Comparison of ENCODE assay signal across 15 cellular contexts in the genomic region with DNA sequence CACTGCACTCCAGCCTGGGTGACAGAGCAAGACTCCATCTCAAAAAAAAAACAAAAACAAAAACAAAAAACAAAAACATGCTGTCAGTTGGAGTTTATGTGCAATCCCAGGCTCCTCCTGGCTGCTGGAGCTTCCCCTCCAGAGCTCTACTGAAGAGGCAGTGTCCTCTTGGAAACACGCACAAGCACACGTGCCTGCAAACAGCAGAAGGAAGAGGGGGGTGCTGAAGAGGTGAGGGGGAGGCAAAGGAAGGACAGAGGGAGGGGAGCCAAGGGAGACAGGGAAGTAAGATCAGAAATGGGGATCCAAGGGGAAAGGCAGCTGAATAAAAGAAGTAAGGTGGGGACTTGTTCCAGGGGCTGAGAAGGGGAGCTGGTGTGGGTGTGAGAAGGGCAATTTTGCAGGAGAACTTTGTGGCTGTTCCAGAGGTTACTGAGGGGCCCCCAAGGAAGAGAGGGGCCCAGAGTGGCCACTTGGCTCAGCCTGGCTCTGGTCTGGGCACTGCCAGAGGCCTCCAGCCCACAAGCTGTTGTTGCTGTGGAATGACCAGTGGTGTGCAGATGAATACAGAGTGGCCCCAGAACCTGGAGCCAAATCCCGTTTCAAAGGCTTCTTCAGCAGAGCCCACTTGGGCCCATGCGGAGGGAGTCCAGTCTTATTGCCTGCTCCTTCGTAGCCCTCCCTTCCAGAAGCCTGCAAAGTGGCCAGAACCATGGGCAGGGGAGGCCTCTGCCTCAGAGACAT. TPM values are rescaled to one million over a fixed set of nuclear protein-coding genes. Genes with fewer than 3 reads are reported as not detected.
DNase-seq lines count a peak whose midpoint lies in the region; ATAC-seq lines count a peak whose summit lies in the region.
"Had no signal": no experiment of that assay in that cellular context is flagged by ENCODE, and none has a peak within 500 bp of the region (broad histone marks: within the 10 kb centered on the region; RNA-seq: fewer than 3 reads in every experiment).

No MANE protein-coding gene starts in this region.

- H2AFZ ChIP-seq in GM23248: no peak overlapping the region
- H2AFZ ChIP-seq in mesenchymal stem cell (ENCODE audit: low read depth, low read length): no peak overlapping the region

- H3K79me2 ChIP-seq in GM23248 (ENCODE audit: insufficient read depth): peaks cover 100% of the 10 kb centered on the region

- H4K8ac ChIP-seq in mesenchymal stem cell (ENCODE audit: low read length): no peak overlapping the region

- no peak overlapping the region for H3K4me2 ChIP-seq in GM23248 (ENCODE audit: unreplicated experiment)
- no peak overlapping the region for H3K4me2 ChIP-seq in mesenchymal stem cell (ENCODE audit: low read length, poor library complexity, severe bottlenecking)

- H2AK5ac ChIP-seq in mesenchymal stem cell (ENCODE audit: low read length, severe bottlenecking): no peak overlapping the region

- H3K4me3 ChIP-seq in GM23248: no peak overlapping the region
- no peak overlapping the region for H3K4me3 ChIP-seq in mesenchymal stem cell (ENCODE audit: insufficient read depth in 1 of 2, low read depth in 1 of 2, low read length in 2 of 2)
- H3K4me3 ChIP-seq: adrenal gland, skin epidermis had no signal

- H3K9me3 ChIP-seq in GM23248 (ENCODE audit: low read depth) (no peaks in the 10 kb centered on the region), mesenchymal stem cell (ENCODE audit: control insufficient read depth, low read length) (no peaks in the 10 kb centered on the region)
- H3K9me3 ChIP-seq: adrenal gland had no signal

- 55 to 73% methylated on average over 5 of the region's 5 CpGs for WGBS in GM23248 (ENCODE audit: low coverage in 1 of 2, low lambda C conversion rate in 2 of 2, missing lambda C conversion rate in 2 of 2), 2 experiments
- 80% methylated on average over 5 of the region's 5 CpGs for whole genome bisulfite sequencing in mesenchymal stem cell

- in situ Hi-C loops in GM23248 (cut with MboI): no loop called here

- no peak overlapping the region for H3K4ac ChIP-seq in mesenchymal stem cell (ENCODE audit: low read depth in 1 of 2, low read length in 2 of 2)

- H3K27ac ChIP-seq in GM23248 (no peak overlapping the region), caudate nucleus (ENCODE audit: low read depth, low read length) (peak overlapping the region; percentile 98), mesenchymal stem cell (ENCODE audit: low read length, poor library complexity, severe bottlenecking) (no peak overlapping the region)
- H3K27ac ChIP-seq: adrenal gland had no signal

- no peak overlapping the region for H2BK12ac ChIP-seq in mesenchymal stem cell (ENCODE audit: low read length in 2 of 2)

- no peak overlapping the region for H2BK120ac ChIP-seq in mesenchymal stem cell (ENCODE audit: low read depth, low read length)

- no peaks in the 10 kb centered on the region; the same call in 1 of the 2 replicates for H4K20me1 ChIP-seq in GM23248 (ENCODE audit: insufficient read depth)

- no peaks in the 10 kb centered on the region for H3K79me1 ChIP-seq in mesenchymal stem cell (replicated peaks; ENCODE audit: low read length, poor library complexity, severe bottlenecking)

- H3K9ac ChIP-seq in GM23248 (0 out of 2 replicates have a peak overlapping the region, but pooled peaks have one; percentile 10), mesenchymal stem cell (ENCODE audit: low read length) (peak overlapping the region; percentile 49)

- H3K27me3 ChIP-seq in GM23248 (replicated peaks; ENCODE audit: insufficient read depth) (no peaks in the 10 kb centered on the region), mesenchymal stem cell (ENCODE audit: control insufficient read depth in 1 of 2, insufficient read depth in 1 of 2, low read length in 2 of 2) (peaks cover 0 to 89% of the 10 kb centered on the region in 2 experiments)
- H3K27me3 ChIP-seq: adrenal gland had no signal

- no peak for ATAC-seq in HG02642 (IDR thresholded peaks at IDR 0.05; ENCODE audit: poor library complexity, unreplicated experiment)
- no peak for ATAC-seq in GM19455 (IDR thresholded peaks at IDR 0.05; ENCODE audit: unreplicated experiment)
- ATAC-seq: activated CD8-positive, alpha-beta T cell treated with anti-CD3 and anti-CD28 coated beads for 36 hours; stimulated activated naive CD8-positive, alpha-beta T cell treated with anti-CD3 and anti-CD28 coated beads, Interleukin-15, amount 100 ng/mL, for 72 hours had no signal

- H3K18ac ChIP-seq in mesenchymal stem cell (ENCODE audit: low read depth in 1 of 2, low read length in 2 of 2): no peak overlapping the region

- no peaks in the 10 kb centered on the region for H3K36me3 ChIP-seq in GM23248 (ENCODE audit: low read depth)
- peaks cover 0 to 28% of the 10 kb centered on the region in 2 experiments for H3K36me3 ChIP-seq in mesenchymal stem cell (ENCODE audit: control insufficient read depth in 1 of 2, insufficient read depth in 2 of 2, low read depth in 1 of 2, low read length in 2 of 2)
- H3K36me3 ChIP-seq: adrenal gland had no signal

- no peak overlapping the region for H3K23ac ChIP-seq in mesenchymal stem cell (ENCODE audit: low read length in 2 of 2)

- DNase-seq in GM23248 (no peak), caudate nucleus (lab: John Stamatoyannopoulos, UW) (peak in 37 of 61 donors; percentile 12 to 80 (median 39)), mesenchymal stem cell (no peak), superior temporal gyrus (ENCODE audit: extremely low spot score) (peak; percentile 71), glomerular visceral epithelial cell (ENCODE audit: extremely low spot score) (no peak)
- no peak for DNase-seq in stimulated activated naive CD4-positive, alpha-beta T cell treated with Interleukin-2 at 50 U/mL for 16 hours (lab: John Stamatoyannopoulos, UW)
- DNase-seq: activated CD8-positive, alpha-beta T cell treated with anti-CD3 and anti-CD28 coated beads for 36 hours; adrenal gland; DMS153; NCI-H1436; stimulated activated naive CD8-positive, alpha-beta T cell treated with anti-CD3 and anti-CD28 coated beads, Interleukin-15, amount 100 ng/mL, for 72 hours had no signal

- H4K91ac ChIP-seq in mesenchymal stem cell (ENCODE audit: low read length): no peak overlapping the region

- H3K14ac ChIP-seq in mesenchymal stem cell (ENCODE audit: low read length in 2 of 2): no peak overlapping the region

- H2BK15ac ChIP-seq in mesenchymal stem cell (ENCODE audit: low read depth, poor library complexity, severe bottlenecking): no peak overlapping the region

- H3F3A ChIP-seq in GM23248 (ENCODE audit: insufficient read depth): no peaks in the 10 kb centered on the region

- H3K4me1 ChIP-seq in GM23248 (ENCODE audit: insufficient read depth) (no peaks in the 10 kb centered on the region; the same call in 1 of the 2 replicates), mesenchymal stem cell (ENCODE audit: control insufficient read depth, insufficient read depth, low read depth, low read length) (peaks cover 11% of the 10 kb centered on the region)

- H3K9me2 ChIP-seq in GM23248 (ENCODE audit: insufficient read depth): no peaks in the 10 kb centered on the region

- no peak overlapping the region for H2BK5ac ChIP-seq in mesenchymal stem cell (ENCODE audit: low read depth, low read length, poor library complexity, severe bottlenecking)

RNA-seq across cellular contexts. Expression of a gene that starts 34.4 kb away (rescaled TPM):
- not detected in 2 replicates for total RNA-seq in GM23248 (2014; rRNA removed; shearing (Covaris generic))
- 0.18 TPM in 1 of 2 replicates, not detected in the other for polyA plus RNA-seq in GM23248 (2016; fragmentation: Nextera tagmentation; extraction: Ambion mirVana)
- 0.68 TPM for polyA plus RNA-seq in mesenchymal stem cell (2013, experiment 1 of 2)
- 0.79 TPM for polyA plus RNA-seq in mesenchymal stem cell (2013, experiment 2 of 2)
- polyA plus RNA-seq: neural cell had no signal

RNA-seq across cellular contexts. Expression of a gene that starts 48.3 kb away (rescaled TPM):
- 30.4 and 33.0 TPM in 2 replicates for total RNA-seq in GM23248 (2014; rRNA removed; shearing (Covaris generic))
- 27.0 and 31.8 TPM in 2 replicates for polyA plus RNA-seq in GM23248 (2016; fragmentation: Nextera tagmentation; extraction: Ambion mirVana)
- 20.0 TPM for polyA plus RNA-seq in mesenchymal stem cell (2013, experiment 1 of 2)
- polyA plus RNA-seq in mesenchymal stem cell (2013, experiment 2 of 2): 16.9 TPM

RNA-seq across cellular contexts. Expression of a gene that starts 49.8 kb away (rescaled TPM):
- 104 and 105 TPM in 2 replicates for total RNA-seq in GM23248 (2014; rRNA removed; shearing (Covaris generic))
- polyA plus RNA-seq in GM23248 (2016; fragmentation: Nextera tagmentation; extraction: Ambion mirVana): 1.4 and 2.6 TPM in 2 replicates
- polyA plus RNA-seq in mesenchymal stem cell (2013, experiment 1 of 2): 82.1 TPM
- 85.0 TPM for polyA plus RNA-seq in mesenchymal stem cell (2013, experiment 2 of 2)

Comparison
In these comparisons a context has a peak if more than half of its experiments do, and no peak if none do; other contexts are left out.
1. DNase-seq: peak in caudate nucleus (37 of 61) and superior temporal gyrus (single experiment); none in GM23248 (single experiment), mesenchymal stem cell (single experiment), stimulated activated naive CD4-positive, alpha-beta T cell treated with Interleukin-2 at 50 U/mL for 16 hours (single experiment) and glomerular visceral epithelial cell (single experiment).